28 cellular contexts compared by ENCODE assay signal in the genomic region with DNA sequence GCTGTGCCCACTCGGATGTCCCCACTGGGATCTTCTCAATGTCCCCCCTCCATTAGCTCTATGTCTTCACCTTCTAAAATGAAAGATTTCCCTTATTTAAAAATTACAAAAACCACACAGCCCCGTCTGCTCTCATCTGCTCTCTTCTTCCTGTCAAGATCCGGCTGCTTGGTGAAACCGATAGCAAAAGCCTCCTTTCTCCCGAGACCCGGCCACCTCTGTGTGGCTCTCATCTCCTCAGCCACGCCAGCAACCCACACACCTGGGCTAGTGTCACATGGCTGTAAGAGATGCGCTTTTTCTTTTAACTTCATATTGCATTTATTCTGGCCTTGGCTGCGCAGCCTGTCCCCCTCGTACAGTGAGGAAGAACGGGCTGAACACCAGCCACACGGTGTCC. TPM values are rescaled to one million over a fixed set of nuclear protein-coding genes. Genes with fewer than 3 reads are reported as not detected.
"Had no signal": no experiment of that assay in that cellular context is flagged by ENCODE, and none has a peak within 500 bp of the region (broad histone marks: within the 10 kb centered on the region; RNA-seq: fewer than 3 reads in every experiment).

No MANE protein-coding gene starts in this region.

- H3K4me1 Mint-ChIP-seq: activated B cell treated with CpG ODN at 0.5 μM for 24 hours; activated CD4-positive, alpha-beta memory T cell treated with anti-CD3 and anti-CD28 coated beads, Interleukin-2, amount 10 ng/mL, durations not matched to agents 7 days and 5 days; activated naive CD8-positive, alpha-beta T cell treated with anti-CD3 and anti-CD28 coated beads, Interleukin-2, amount 10 ng/mL, durations not matched to agents 7 days and 5 days had no signal

- H3K27ac Mint-ChIP-seq: activated B cell treated with CpG ODN at 0.5 μM for 24 hours; activated CD4-positive, alpha-beta memory T cell treated with anti-CD3 and anti-CD28 coated beads, Interleukin-2, amount 10 ng/mL, durations not matched to agents 7 days and 5 days; activated naive CD8-positive, alpha-beta T cell treated with anti-CD3 and anti-CD28 coated beads, Interleukin-2, amount 10 ng/mL, durations not matched to agents 7 days and 5 days; activated T-helper 2 cell treated with anti-CD3 and anti-CD28 coated beads, Interferon-gamma antibody, Interleukin-2, Interleukin-4, amounts not matched to agents 10 μg/mL and 5 μg/mL and 100 μg/mL, durations not matched to agents 14 hours and 24 hours and 36 hours; T-helper 2 cell treated with Interferon-gamma antibody and Interleukin-4, amounts not matched to agents 5 μg/mL and 100 μg/mL, for 36 hours had no signal

- H3K27me3 ChIP-seq: adrenal gland, breast epithelium had no signal

- H3K36me3 Mint-ChIP-seq: activated naive CD8-positive, alpha-beta T cell treated with anti-CD3 and anti-CD28 coated beads, Interleukin-2, amount 10 ng/mL, durations not matched to agents 7 days and 5 days had no signal

- DNase-seq: activated B cell treated with CpG ODN at 0.5 μM for 24 hours; activated CD4-positive, alpha-beta memory T cell treated with anti-CD3 and anti-CD28 coated beads, Interleukin-2, amount 10 ng/mL, durations not matched to agents 7 days and 5 days; activated CD4-positive, alpha-beta T cell treated with anti-CD3 and anti-CD28 coated beads for 1 hour; activated CD4-positive, alpha-beta T cell treated with anti-CD3 and anti-CD28 coated beads, Interleukin-2, amount 50 U/mL, for 1 hour; activated naive CD4-positive, alpha-beta T cell treated with anti-CD3 and anti-CD28 coated beads, Interleukin-2, amount 50 U/mL, for 16 hours; activated naive CD8-positive, alpha-beta T cell treated with anti-CD3 and anti-CD28 coated beads, Interleukin-2, amount 10 ng/mL, durations not matched to agents 7 days and 5 days; activated T-cell treated with anti-CD3 and anti-CD28 coated beads for 4 hours; activated T-cell treated with anti-CD3 and anti-CD28 coated beads, Interleukin-2, amount 50 U/mL, for 48 hours; adrenal gland; anterior cingulate cortex; caudate nucleus; KG1; NCI-H1092; NCI-H1417; NCI-H1930; NCI-H2171; NCI-H2227 treated with DMSO at 0.1 percent for 48 hours; NCI-H446 treated with DMSO at 0.1 percent for 48 hours; NCI-H524 treated with DMSO at 0.1 percent for 48 hours; NCI-H774; SIG-M5 had no signal

- H3K36me3 ChIP-seq: breast epithelium had no signal

- H3K4me3 Mint-ChIP-seq: activated B cell treated with CpG ODN at 0.5 μM for 24 hours; activated CD4-positive, alpha-beta memory T cell treated with anti-CD3 and anti-CD28 coated beads, Interleukin-2, amount 10 ng/mL, durations not matched to agents 7 days and 5 days; activated naive CD8-positive, alpha-beta T cell treated with anti-CD3 and anti-CD28 coated beads, Interleukin-2, amount 10 ng/mL, durations not matched to agents 7 days and 5 days; T-helper 2 cell treated with Interferon-gamma antibody and Interleukin-4, amounts not matched to agents 5 μg/mL and 100 μg/mL, for 36 hours had no signal

- H3K9me3 Mint-ChIP-seq: activated B cell treated with CpG ODN at 0.5 μM for 24 hours; activated CD4-positive, alpha-beta memory T cell treated with anti-CD3 and anti-CD28 coated beads, Interleukin-2, amount 10 ng/mL, durations not matched to agents 7 days and 5 days; activated naive CD8-positive, alpha-beta T cell treated with anti-CD3 and anti-CD28 coated beads, Interleukin-2, amount 10 ng/mL, durations not matched to agents 7 days and 5 days; activated T-helper 2 cell treated with anti-CD3 and anti-CD28 coated beads, Interferon-gamma antibody, Interleukin-2, Interleukin-4, amounts not matched to agents 10 μg/mL and 5 μg/mL and 100 μg/mL, durations not matched to agents 14 hours and 24 hours and 36 hours; T-helper 2 cell treated with Interferon-gamma antibody and Interleukin-4, amounts not matched to agents 5 μg/mL and 100 μg/mL, for 36 hours had no signal

- H3K9me3 ChIP-seq: adrenal gland, breast epithelium had no signal

- H3K27ac ChIP-seq: adrenal gland, breast epithelium had no signal

- H3K27me3 Mint-ChIP-seq: activated B cell treated with CpG ODN at 0.5 μM for 24 hours; activated CD4-positive, alpha-beta memory T cell treated with anti-CD3 and anti-CD28 coated beads, Interleukin-2, amount 10 ng/mL, durations not matched to agents 7 days and 5 days; activated naive CD8-positive, alpha-beta T cell treated with anti-CD3 and anti-CD28 coated beads, Interleukin-2, amount 10 ng/mL, durations not matched to agents 7 days and 5 days had no signal

- H3K4me3 ChIP-seq: adrenal gland, breast epithelium had no signal

- H3K4me1 ChIP-seq: adrenal gland, breast epithelium had no signal

RNA-seq across cellular contexts. Expression of a gene that starts 57.8 kb away (rescaled TPM):
- total RNA-seq: LHCN-M2, M059J, OCI-LY7, RPMI7951 had no signal
